Comparison of ENCODE assay signal across 30 cellular contexts in the genomic region with DNA sequence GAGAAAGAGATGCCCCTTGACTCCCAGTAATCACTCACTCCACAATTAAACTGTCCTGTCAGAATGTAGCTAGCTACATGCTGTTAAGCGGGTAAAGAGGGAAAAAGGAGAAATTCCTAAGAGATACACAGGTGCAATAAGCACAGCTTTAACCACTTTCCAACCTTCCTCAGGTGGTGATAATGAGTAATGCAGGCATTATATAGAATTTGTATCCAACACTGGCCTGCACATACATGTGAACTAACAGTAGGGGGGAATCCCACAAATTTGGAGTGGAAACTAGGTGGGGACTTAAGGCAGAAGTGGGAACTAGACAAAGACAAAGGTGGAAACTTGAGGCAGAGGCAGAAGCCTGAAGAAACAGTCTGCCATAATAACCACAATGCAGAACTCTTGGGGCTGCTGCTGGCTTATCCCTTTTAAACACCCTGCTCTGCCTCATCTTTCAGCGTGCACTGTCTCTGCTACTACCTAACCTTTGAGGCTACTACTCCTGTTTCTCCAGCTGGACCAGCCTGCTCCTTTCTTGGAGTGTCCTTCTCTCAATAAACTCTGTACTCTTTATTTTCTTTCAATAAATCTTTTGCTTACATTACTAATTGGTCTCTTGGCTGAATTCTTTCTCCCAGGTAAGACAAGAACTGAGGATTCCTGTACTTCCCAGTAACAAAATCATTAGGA.
A peak's percentile ranks its signal among the peaks of the same experiment; 100 is the strongest.
DNase-seq lines count a peak whose midpoint lies in the region; ATAC-seq, FAIRE-seq and TF ChIP-seq lines count a peak whose summit lies in the region.
"Had no signal": no experiment of that assay in that cellular context is flagged by ENCODE, and none has a peak within 500 bp of the region (broad histone marks: within the 10 kb centered on the region; RNA-seq: fewer than 3 reads in every experiment).

No MANE protein-coding gene starts in this region.

- H2AFZ ChIP-seq in HepG2 (ENCODE audit: low read length), result no peak overlapping the region

- H3K27ac ChIP-seq in HepG2 (ENCODE audit: extremely low read length, insufficient read depth, low read length) (no peak overlapping the region), right lobe of liver (no peak overlapping the region), endodermal cell (ENCODE audit: low read depth, low read length) (no peak overlapping the region)
- H3K27ac ChIP-seq: gastroesophageal sphincter, neutrophil, testis, VCaP had no signal

- H3K4me3 Mint-ChIP-seq in endodermal cell, result no peak overlapping the region
- H3K4me3 Mint-ChIP-seq: activated CD4-positive, alpha-beta T cell treated with anti-CD3 and anti-CD28 coated beads, Interleukin-2, amount 10 ng/mL, durations not matched to agents 7 days and 5 days; activated T-cell treated with anti-CD3 and anti-CD28 coated beads, Interleukin-2, amount 50 U/mL, for 24 hours had no signal

- BruUV-seq in HepG2 (replicated peaks; lab: Mats Ljungman, UMichigan), result no TSS peak

- DNase-seq in HepG2 (ENCODE audit: low spot score) (no peak), right lobe of liver (no peak), NB4 (ENCODE audit: low read depth) (peak; percentile 7), endodermal cell (no peak), A172 (ENCODE audit: low spot score) (no peak)
- DNase-seq: ACHN; activated CD4-positive, alpha-beta T cell treated with anti-CD3 and anti-CD28 coated beads, Interleukin-2, amount 10 ng/mL, durations not matched to agents 7 days and 5 days; activated gamma-delta T cell; activated T-cell treated with anti-CD3 and anti-CD28 coated beads, Interleukin-2, amount 50 U/mL, for 24 hours; central memory CD4-positive, alpha-beta T cell; dermis blood vessel endothelial cell; DMS79 treated with DMSO at 0.1 percent for 48 hours; hippocampal formation; mesenchymal stem cell; NCI-H2171; NCI-H524; NK-92 treated with Interleukin-12 subunit alpha and Interleukin-12 subunit beta, amount 100 ng/mL, for 24 hours; SHP77 treated with DMSO at 0.1 percent for 48 hours; stimulated activated naive CD4-positive, alpha-beta T cell; testis had no signal

- no peak overlapping the region for H3K4me2 ChIP-seq in HepG2 (ENCODE audit: low read depth, low read length)

- no peaks in the 10 kb centered on the region for H3K36me3 ChIP-seq in HepG2 (replicated peaks in 1 of 2; ENCODE audit: control insufficient read depth in 1 of 2, insufficient read depth in 2 of 2, low read length in 2 of 2)
- H3K36me3 ChIP-seq in right lobe of liver, result no peaks in the 10 kb centered on the region
- no peaks in the 10 kb centered on the region for H3K36me3 ChIP-seq in endodermal cell (ENCODE audit: control insufficient read depth, insufficient read depth, low read length)
- H3K36me3 ChIP-seq: gastroesophageal sphincter, neutrophil had no signal

- H3K4me3 ChIP-seq in HepG2 (replicated peaks in 1 of 3; ENCODE audit: insufficient read depth in 1 of 3, low read depth in 2 of 3, low read length in 3 of 3), result no peak overlapping the region
- no peak overlapping the region for H3K4me3 ChIP-seq in right lobe of liver
- H3K4me3 ChIP-seq in NB4 (ENCODE audit: low read depth, low read length), result no peak overlapping the region
- H3K4me3 ChIP-seq in endodermal cell (ENCODE audit: low read length), result no peak overlapping the region
- H3K4me3 ChIP-seq: gastroesophageal sphincter, testis had no signal

- TF ChIP-seq EP300 in HepG2 (IDR thresholded peaks at IDR 0.05; ENCODE audit: low read depth in 2 of 2, low read length in 2 of 2) (no peak), HepG2 (CRISPR knock-in tag; IDR thresholded peaks at IDR 0.05; ENCODE audit: borderline replicate concordance) (no peak)

- H3K9me3 Mint-ChIP-seq in endodermal cell, result peaks cover 14% of the 10 kb centered on the region
- H3K9me3 Mint-ChIP-seq: activated CD4-positive, alpha-beta T cell treated with anti-CD3 and anti-CD28 coated beads, Interleukin-2, amount 10 ng/mL, durations not matched to agents 7 days and 5 days; activated T-cell treated with anti-CD3 and anti-CD28 coated beads, Interleukin-2, amount 50 U/mL, for 24 hours had no signal

- WGBS in HepG2 (ENCODE audit: low lambda C conversion rate), result 48% methylated on average over 2 of the region's 2 CpGs
- 88% methylated on average over 2 of the region's 2 CpGs for WGBS in right lobe of liver (ENCODE audit: insufficient coverage, low coverage, low lambda C conversion rate, missing lambda C conversion rate)
- 92% methylated on average over 2 of the region's 2 CpGs for WGBS in endodermal cell (ENCODE audit: insufficient coverage in 1 of 2, insufficient read length in 1 of 2), 2 experiments

- H3K4me1 ChIP-seq in HepG2 (ENCODE audit: insufficient read depth, low read length), result peaks cover 5% of the 10 kb centered on the region; the same call in 1 of the 2 replicates
- H3K4me1 ChIP-seq in right lobe of liver, result peaks cover 0 to 41% (median 0%) of the 10 kb centered on the region in 4 donors
- no peaks in the 10 kb centered on the region for H3K4me1 ChIP-seq in endodermal cell (ENCODE audit: control insufficient read depth, insufficient read depth, low read length)
- H3K4me1 ChIP-seq: gastroesophageal sphincter, testis had no signal

- no peaks in the 10 kb centered on the region for H3K36me3 Mint-ChIP-seq in endodermal cell (ENCODE audit: low read depth)

- no peak overlapping the region for H3K9ac ChIP-seq in HepG2 (ENCODE audit: insufficient read depth, low read depth, low read length)
- H3K9ac ChIP-seq in endodermal cell (ENCODE audit: extremely low read depth, low read length, poor library complexity, severe bottlenecking), result no peak overlapping the region

- no peak for TF ChIP-seq RAD21 in HepG2 (CRISPR knock-in tag; IDR thresholded peaks at IDR 0.05)

- H3K27me3 Mint-ChIP-seq in endodermal cell (ENCODE audit: insufficient read depth), result peaks cover 16% of the 10 kb centered on the region
- H3K27me3 Mint-ChIP-seq: progenitor cell of endocrine pancreas had no signal

- in situ Hi-C loops in HepG2 (cut with HindIII; ENCODE audit: extremely low pct_ligation_motif_present, low pct_unique_long_range_greater_than_20kb), result no loop called here

- H3K27me3 ChIP-seq in HepG2 (ENCODE audit: control insufficient read depth in 1 of 2, insufficient read depth in 2 of 2, low read length in 2 of 2) (no peaks in the 10 kb centered on the region), right lobe of liver (no peaks in the 10 kb centered on the region), endodermal cell (ENCODE audit: control insufficient read depth, insufficient read depth, low read length, poor library complexity, severe bottlenecking) (no peaks in the 10 kb centered on the region)
- H3K27me3 ChIP-seq: gastroesophageal sphincter, neutrophil, testis had no signal

- TF ChIP-seq CTCF in HepG2 (CRISPR knock-in tag; IDR thresholded peaks at IDR 0.05) (no peak), right lobe of liver (IDR thresholded peaks at IDR 0.05) (no peak), NB4 (IDR thresholded peaks at IDR 0.05; ENCODE audit: low read depth, low read length) (no peak), endodermal cell (conservative IDR thresholded peaks at IDR 0.05) (peak; percentile 46)

- H3K9me3 ChIP-seq in HepG2 (ENCODE audit: low read length) (no peaks in the 10 kb centered on the region), right lobe of liver (no peaks in the 10 kb centered on the region), endodermal cell (ENCODE audit: control insufficient read depth, low read length) (peaks cover 14% of the 10 kb centered on the region)
- H3K9me3 ChIP-seq: gastroesophageal sphincter, neutrophil, testis had no signal

- peaks cover 2% of the 10 kb centered on the region for H3K4me1 Mint-ChIP-seq in endodermal cell
- H3K4me1 Mint-ChIP-seq: activated CD4-positive, alpha-beta T cell treated with anti-CD3 and anti-CD28 coated beads, Interleukin-2, amount 10 ng/mL, durations not matched to agents 7 days and 5 days had no signal

- FAIRE-seq in HepG2 (lab: Jason Lieb, UNC), result no peak
- FAIRE-seq: astrocyte, endometrium had no signal

- H4K20me1 ChIP-seq in HepG2 (ENCODE audit: insufficient read depth, low read length), result no peaks in the 10 kb centered on the region

- H3K27ac Mint-ChIP-seq in endodermal cell, result no peak overlapping the region
- H3K27ac Mint-ChIP-seq: activated CD4-positive, alpha-beta T cell treated with anti-CD3 and anti-CD28 coated beads, Interleukin-2, amount 10 ng/mL, durations not matched to agents 7 days and 5 days; activated T-cell treated with anti-CD3 and anti-CD28 coated beads, Interleukin-2, amount 50 U/mL, for 24 hours; progenitor cell of endocrine pancreas had no signal

- ATAC-seq in HepG2, result peak; percentile 75
- no peak for ATAC-seq in right lobe of liver
- ATAC-seq in HG03520 (IDR thresholded peaks at IDR 0.05; ENCODE audit: unreplicated experiment), result no peak
- no peak for ATAC-seq in HG03342 (IDR thresholded peaks at IDR 0.05; ENCODE audit: unreplicated experiment)
- no peak for ATAC-seq in GM21576 (IDR thresholded peaks at IDR 0.05; ENCODE audit: unreplicated experiment)
- ATAC-seq: gastroesophageal sphincter, Panc1 had no signal

- H3K79me2 ChIP-seq in HepG2 (ENCODE audit: insufficient read depth, low read length), result no peaks in the 10 kb centered on the region

- POLR2A ChIA-PET in HepG2 (lab: Yijun Ruan, JAX), result no interaction called here

- TF ChIP-seq POLR2A in HepG2 (IDR thresholded peaks at IDR 0.05; ENCODE audit: insufficient read depth in 1 of 2, low read depth in 2 of 2, low read length in 2 of 2) (no peak), right lobe of liver (IDR thresholded peaks at IDR 0.05) (no peak), NB4 (IDR thresholded peaks at IDR 0.05; ENCODE audit: extremely low read depth, insufficient read length) (no peak)

- intact Hi-C loops in HepG2 (cut with micrococcal nuclease; ENCODE audit: unreplicated experiment), result no loop called here
- intact Hi-C loops in right lobe of liver (cut with DNase I), result no loop called here

- CTCF ChIA-PET in HepG2 (lab: Yijun Ruan, JAX; ENCODE audit: low intra/inter-chr PET ratio, low total read pairs), result no interaction called here

TF ChIP-seq in HepG2, 621 proteins besides CTCF, POLR2A, EP300 and RAD21 (continues in another document):
- TF ChIP-seq TBX3 (IDR thresholded peaks at IDR 0.05; ENCODE audit: borderline replicate concordance), result no peak
- TF ChIP-seq DMAP1 (CRISPR knock-in tag; IDR thresholded peaks at IDR 0.05), result no peak
- TF ChIP-seq, protein P1, sequence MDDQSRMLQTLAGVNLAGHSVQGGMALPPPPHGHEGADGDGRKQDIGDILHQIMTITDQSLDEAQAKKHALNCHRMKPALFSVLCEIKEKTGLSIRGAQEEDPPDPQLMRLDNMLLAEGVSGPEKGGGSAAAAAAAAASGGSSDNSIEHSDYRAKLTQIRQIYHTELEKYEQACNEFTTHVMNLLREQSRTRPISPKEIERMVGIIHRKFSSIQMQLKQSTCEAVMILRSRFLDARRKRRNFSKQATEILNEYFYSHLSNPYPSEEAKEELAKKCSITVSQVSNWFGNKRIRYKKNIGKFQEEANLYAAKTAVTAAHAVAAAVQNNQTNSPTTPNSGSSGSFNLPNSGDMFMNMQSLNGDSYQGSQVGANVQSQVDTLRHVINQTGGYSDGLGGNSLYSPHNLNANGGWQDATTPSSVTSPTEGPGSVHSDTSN (CRISPR knock-in tag; IDR thresholded peaks at IDR 0.05; ENCODE audit: borderline replicate concordance), result no peak
